1 cellular context compared by ENCODE assay signal in the genomic region with DNA sequence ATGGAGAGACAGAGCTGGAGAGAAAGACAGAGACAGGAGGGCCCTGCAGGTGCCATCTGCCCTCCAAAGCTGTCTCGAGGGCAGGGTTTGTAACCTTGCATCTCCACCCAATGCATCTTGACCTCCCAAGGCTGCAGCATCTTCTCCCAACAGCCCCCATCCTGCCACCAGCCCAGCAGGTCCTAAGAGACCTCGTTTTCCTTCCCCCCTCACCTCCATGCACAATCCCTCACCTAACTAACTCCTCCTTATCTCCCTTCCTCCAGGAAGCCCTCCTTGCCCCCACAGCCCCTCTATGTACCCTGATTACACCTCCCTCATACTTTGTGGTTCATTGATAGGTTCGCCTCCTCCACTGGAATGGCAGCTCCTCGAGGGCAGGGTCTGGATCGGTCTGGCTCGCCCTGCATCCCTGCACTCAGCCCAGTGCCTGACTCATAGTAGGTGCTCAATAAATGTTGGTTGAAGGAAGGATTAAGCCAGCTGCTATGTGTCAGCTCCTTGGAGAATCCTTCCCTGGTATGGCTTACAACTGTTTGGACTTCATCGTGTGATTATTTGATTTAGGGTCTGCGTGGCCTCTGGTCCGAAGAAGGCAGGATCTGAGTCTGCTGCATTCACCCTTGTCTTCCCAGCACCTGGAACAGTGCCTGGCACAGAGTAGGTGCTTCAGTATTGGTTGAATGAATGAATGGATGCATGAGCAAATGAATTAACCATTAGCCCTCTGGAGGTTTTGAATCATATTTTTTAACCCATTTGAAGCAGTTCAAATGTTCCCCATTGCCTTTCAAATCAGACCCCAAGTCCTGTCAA.
A peak's percentile ranks its signal among the peaks of the same experiment; 100 is the strongest.
TF ChIP-seq lines count a peak whose summit lies in the region.

No MANE protein-coding gene starts in this region.

TF ChIP-seq in K562, 482 proteins besides CTCF, POLR2A, EP300 and RAD21:
- no peak for TF ChIP-seq ZNF12 (CRISPR knock-in tag; IDR thresholded peaks at IDR 0.05)
- TF ChIP-seq ZNF316 (IDR thresholded peaks at IDR 0.05) = 0 out of 2 replicates have a peak, but pooled peaks have one; percentile 15
- TF ChIP-seq TRIM24 (IDR thresholded peaks at IDR 0.05) = 0 out of 4 replicates have a peak, but pooled peaks of 1 of the 2 experiments have one; percentile 18
- peak; percentile 49 for TF ChIP-seq ZFP36 (IDR thresholded peaks at IDR 0.05; ENCODE audit: low read depth, low read length, partially characterized antibody)
- TF ChIP-seq CBFA2T3 (IDR thresholded peaks at IDR 0.05) = peak; percentile 35; the same call in 1 of the 2 replicates
- TF ChIP-seq, protein P1, sequence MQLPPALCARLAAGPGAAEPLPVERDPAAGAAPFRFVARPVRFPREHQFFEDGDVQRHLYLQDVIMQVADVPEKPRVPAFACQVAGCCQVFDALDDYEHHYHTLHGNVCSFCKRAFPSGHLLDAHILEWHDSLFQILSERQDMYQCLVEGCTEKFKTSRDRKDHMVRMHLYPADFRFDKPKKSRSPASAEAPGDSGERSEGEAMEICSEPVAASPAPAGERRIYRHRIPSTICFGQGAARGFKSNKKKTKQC (CRISPR knock-in tag; IDR thresholded peaks at IDR 0.05) = no peak
- TF ChIP-seq CBFA2T2 (conservative IDR thresholded peaks at IDR 0.05) = 0 out of 2 replicates have a peak, but pooled peaks have one; percentile 4
- TF ChIP-seq ZNF707 (CRISPR knock-in tag; conservative IDR thresholded peaks at IDR 0.05) = no peak
- no peak for TF ChIP-seq ZNF263 (CRISPR knock-in tag; IDR thresholded peaks at IDR 0.05; ENCODE audit: borderline replicate concordance)
